9 cellular contexts compared by ENCODE assay signal in genomic region chr3:65342084-65342683, GRCh38.
A peak's percentile ranks its signal among the peaks of the same experiment; 100 is the strongest.
DNase-seq lines count a peak whose midpoint lies in the region; ATAC-seq lines count a peak whose summit lies in the region.
"Had no signal": no experiment of that assay in that cellular context is flagged by ENCODE, and none has a peak within 500 bp of the region (broad histone marks: within the 10 kb centered on the region; RNA-seq: fewer than 3 reads in every experiment).

No MANE protein-coding gene starts in this region.

- H2BK120ac ChIP-seq in mesenchymal stem cell (ENCODE audit: low read depth, low read length) = no peak overlapping the region

- no peak overlapping the region for H2AFZ ChIP-seq in mesenchymal stem cell (ENCODE audit: low read depth, low read length)

- H3K4me3 ChIP-seq in mesenchymal stem cell (ENCODE audit: insufficient read depth in 1 of 2, low read depth in 1 of 2, low read length in 2 of 2) = no peak overlapping the region

- H2BK5ac ChIP-seq in mesenchymal stem cell (ENCODE audit: low read depth, low read length, poor library complexity, severe bottlenecking) = no peak overlapping the region

- WGBS in mesenchymal stem cell = 77% methylated on average over 7 of the region's 12 CpGs

- no peaks in the 10 kb centered on the region for H3K36me3 ChIP-seq in mesenchymal stem cell (ENCODE audit: control insufficient read depth in 1 of 2, insufficient read depth in 2 of 2, low read depth in 1 of 2, low read length in 2 of 2)
- H3K36me3 ChIP-seq: neutrophil had no signal

- no peak overlapping the region for H3K14ac ChIP-seq in mesenchymal stem cell (ENCODE audit: low read length in 2 of 2)

- H3K4me1 ChIP-seq in mesenchymal stem cell (ENCODE audit: control insufficient read depth, insufficient read depth, low read depth, low read length) = no peaks in the 10 kb centered on the region

- DNase-seq in ELF-1 (ENCODE audit: low read depth, low spot score) (peak; percentile 80), H4 (ENCODE audit: low spot score) (peak; percentile 35), NCI-H69 (lab: John Stamatoyannopoulos, UW) (peak; percentile 15), cerebellar cortex (ENCODE audit: low spot score) (peak; percentile 41), mesenchymal stem cell (peak; percentile 44), SIG-M5 (lab: John Stamatoyannopoulos, UW) (no peak), NCI-H774 (lab: John Stamatoyannopoulos, UW) (no peak)

- no peaks in the 10 kb centered on the region for H3K9me3 ChIP-seq in mesenchymal stem cell (ENCODE audit: control insufficient read depth, low read length)
- H3K9me3 ChIP-seq: neutrophil had no signal

- no peak overlapping the region for H4K8ac ChIP-seq in mesenchymal stem cell (ENCODE audit: low read length)

- H3K18ac ChIP-seq in mesenchymal stem cell (ENCODE audit: low read depth in 1 of 2, low read length in 2 of 2) = no peak overlapping the region

- H3K4me2 ChIP-seq in mesenchymal stem cell (ENCODE audit: low read length, poor library complexity, severe bottlenecking) = no peak overlapping the region

- H3K4ac ChIP-seq in mesenchymal stem cell (ENCODE audit: low read depth in 1 of 2, low read length in 2 of 2) = no peak overlapping the region

- no peak overlapping the region for H4K91ac ChIP-seq in mesenchymal stem cell (ENCODE audit: low read length)

- H3K79me1 ChIP-seq in mesenchymal stem cell (replicated peaks; ENCODE audit: low read length, poor library complexity, severe bottlenecking) = no peaks in the 10 kb centered on the region

- H2BK12ac ChIP-seq in mesenchymal stem cell (ENCODE audit: low read length in 2 of 2) = no peak overlapping the region

- H3K9ac ChIP-seq in mesenchymal stem cell (ENCODE audit: low read length) = no peak overlapping the region

- H3K27me3 ChIP-seq in mesenchymal stem cell (ENCODE audit: control insufficient read depth in 1 of 2, insufficient read depth in 1 of 2, low read length in 2 of 2) = peaks cover 3 to 4% of the 10 kb centered on the region in 2 experiments
- H3K27me3 ChIP-seq: neutrophil had no signal

- no peak overlapping the region for H3K23ac ChIP-seq in mesenchymal stem cell (ENCODE audit: low read length in 2 of 2)

- H2BK15ac ChIP-seq in mesenchymal stem cell (ENCODE audit: low read depth, poor library complexity, severe bottlenecking) = no peak overlapping the region

- ATAC-seq in GM19452 (IDR thresholded peaks at IDR 0.05; ENCODE audit: unreplicated experiment) = no peak

- H3K27ac ChIP-seq in mesenchymal stem cell (ENCODE audit: low read length, poor library complexity, severe bottlenecking) = no peak overlapping the region
- H3K27ac ChIP-seq: neutrophil had no signal

- H2AK5ac ChIP-seq in mesenchymal stem cell (ENCODE audit: low read length, severe bottlenecking) = no peak overlapping the region

Comparison
In these comparisons a context has a peak if more than half of its experiments do, and no peak if none do; other contexts are left out.
1. DNase-seq: peak in ELF-1 (single experiment), H4 (single experiment), NCI-H69 (single experiment), cerebellar cortex (single experiment) and mesenchymal stem cell (single experiment); none in SIG-M5 (single experiment) and NCI-H774 (single experiment).